ENCODE assay signal across 25 cellular contexts in the genomic region with DNA sequence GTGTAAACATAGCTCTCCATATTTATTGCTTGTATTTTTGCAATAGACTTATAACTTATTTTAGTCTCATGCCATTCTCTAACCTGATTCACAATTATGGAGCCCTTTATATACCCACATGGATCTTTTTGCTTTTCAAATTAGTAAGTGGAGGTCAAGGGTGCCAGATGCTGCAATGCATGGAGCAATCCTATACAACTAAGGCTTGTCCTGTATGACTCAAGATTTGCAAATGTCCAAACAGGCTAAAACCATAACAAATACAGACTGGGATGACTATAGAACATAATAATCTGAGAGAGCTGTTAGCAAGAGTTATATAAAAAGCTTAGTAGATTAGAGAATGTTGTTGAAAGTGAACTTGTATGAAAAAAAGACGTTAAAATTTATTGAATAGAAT.
DNase-seq lines count a peak whose midpoint lies in the region; TF ChIP-seq lines count a peak whose summit lies in the region.
"Had no signal": no experiment of that assay in that cellular context is flagged by ENCODE, and none has a peak within 500 bp of the region (broad histone marks: within the 10 kb centered on the region; RNA-seq: fewer than 3 reads in every experiment).

No MANE protein-coding gene starts in this region.

- no peak overlapping the region for H3K27ac ChIP-seq in GM23248
- H3K27ac ChIP-seq in mesenchymal stem cell (ENCODE audit: low read length, poor library complexity, severe bottlenecking), result no peak overlapping the region
- H3K27ac ChIP-seq in SK-N-SH (ENCODE audit: low read depth in 2 of 2, low read length in 1 of 2), result no peak overlapping the region
- H3K27ac ChIP-seq: ascending aorta, esophagus squamous epithelium, hepatocyte, HL-60, prostate gland, SK-N-MC, thoracic aorta had no signal

- H3K9ac ChIP-seq in GM23248, result no peak overlapping the region
- H3K9ac ChIP-seq in mesenchymal stem cell (ENCODE audit: low read length), result no peak overlapping the region
- no peak overlapping the region for H3K9ac ChIP-seq in SK-N-SH

- H3K79me2 ChIP-seq in GM23248 (ENCODE audit: insufficient read depth), result no peaks in the 10 kb centered on the region
- H3K79me2 ChIP-seq in SK-N-SH (ENCODE audit: insufficient read depth), result no peaks in the 10 kb centered on the region
- H3K79me2 ChIP-seq: hepatocyte had no signal

- H2AFZ ChIP-seq in GM23248, result no peak overlapping the region
- no peak overlapping the region for H2AFZ ChIP-seq in mesenchymal stem cell (ENCODE audit: low read depth, low read length)
- no peak overlapping the region for H2AFZ ChIP-seq in SK-N-SH (ENCODE audit: low read depth)
- H2AFZ ChIP-seq: hepatocyte had no signal

- no peak overlapping the region for H2BK120ac ChIP-seq in mesenchymal stem cell (ENCODE audit: low read depth, low read length)

- no peak for TF ChIP-seq RAD21 in SK-N-SH (IDR thresholded peaks at IDR 0.05; ENCODE audit: low read length)

- H3K27ac Mint-ChIP-seq in osteocyte (ENCODE audit: unreplicated experiment), result no peak overlapping the region
- H3K27ac Mint-ChIP-seq: activated CD4-positive, alpha-beta T cell treated with anti-CD3 and anti-CD28 coated beads, Interleukin-2, amount 10 ng/mL, durations not matched to agents 24 days and 14 days; activated CD8-positive, alpha-beta memory T cell treated with anti-CD3 and anti-CD28 coated beads, Interleukin-2, amount 10 ng/mL, durations not matched to agents 7 days and 5 days; CD8-positive, alpha-beta T cell; effector memory CD8-positive, alpha-beta T cell; stimulated activated effector memory CD8-positive, alpha-beta T cell treated with anti-CD3 and anti-CD28 coated beads, Interleukin-12 subunit alpha, Interleukin-12 subunit beta, amount 100 ng/mL, for 72 hours had no signal

- in situ Hi-C loops in GM23248 (cut with MboI), result no loop called here

- H2BK12ac ChIP-seq in mesenchymal stem cell (ENCODE audit: low read length in 2 of 2), result no peak overlapping the region

- H3K27me3 Mint-ChIP-seq in osteocyte (ENCODE audit: unreplicated experiment), result no peaks in the 10 kb centered on the region
- H3K27me3 Mint-ChIP-seq: activated CD4-positive, alpha-beta T cell treated with anti-CD3 and anti-CD28 coated beads, Interleukin-2, amount 10 ng/mL, durations not matched to agents 24 days and 14 days; activated CD8-positive, alpha-beta memory T cell treated with anti-CD3 and anti-CD28 coated beads, Interleukin-2, amount 10 ng/mL, durations not matched to agents 7 days and 5 days; effector memory CD8-positive, alpha-beta T cell had no signal

- CTCF ChIA-PET in SK-N-SH (lab: Yijun Ruan, JAX), result interaction anchor here (1.5 kb wide), 1 partner anchor 73 kb away, joined by 3 read pairs; no protein-coding TSS in a partner anchor

- H3K4me3 Mint-ChIP-seq in osteocyte (ENCODE audit: unreplicated experiment), result no peak overlapping the region
- H3K4me3 Mint-ChIP-seq: activated CD4-positive, alpha-beta T cell treated with anti-CD3 and anti-CD28 coated beads, Interleukin-2, amount 10 ng/mL, durations not matched to agents 24 days and 14 days; activated CD8-positive, alpha-beta memory T cell treated with anti-CD3 and anti-CD28 coated beads, Interleukin-2, amount 10 ng/mL, durations not matched to agents 7 days and 5 days; CD8-positive, alpha-beta T cell; effector memory CD8-positive, alpha-beta T cell; neural crest cell; stimulated activated effector memory CD8-positive, alpha-beta T cell treated with anti-CD3 and anti-CD28 coated beads, Interleukin-12 subunit alpha, Interleukin-12 subunit beta, amount 100 ng/mL, for 72 hours had no signal

- H3K4me2 ChIP-seq in GM23248 (ENCODE audit: unreplicated experiment), result no peak overlapping the region
- H3K4me2 ChIP-seq in mesenchymal stem cell (ENCODE audit: low read length, poor library complexity, severe bottlenecking), result no peak overlapping the region
- no peak overlapping the region for H3K4me2 ChIP-seq in SK-N-SH
- H3K4me2 ChIP-seq: hepatocyte had no signal

- H3K27me3 ChIP-seq in GM23248 (replicated peaks; ENCODE audit: insufficient read depth) (no peaks in the 10 kb centered on the region), mesenchymal stem cell (ENCODE audit: control insufficient read depth in 1 of 2, insufficient read depth in 1 of 2, low read length in 2 of 2) (no peaks in the 10 kb centered on the region), SK-N-SH (ENCODE audit: insufficient read depth) (no peaks in the 10 kb centered on the region)
- H3K27me3 ChIP-seq: ascending aorta, esophagus squamous epithelium, hepatocyte had no signal

- 7 to 21% methylated on average over 1 of the region's 1 CpG for WGBS in GM23248 (ENCODE audit: low coverage in 1 of 2, low lambda C conversion rate in 2 of 2, missing lambda C conversion rate in 2 of 2), 2 experiments
- WGBS in mesenchymal stem cell, result no CpG with 5 or more reads among the region's 1 CpG
- WGBS in SK-N-SH (ENCODE audit: low lambda C conversion rate), result 21% methylated on average over 1 of the region's 1 CpG

- DNase-seq in GM23248, result peak; percentile 32
- DNase-seq in NCI-H460 (ENCODE audit: extremely low read depth, low read depth), result peak; percentile 26
- DNase-seq in dedifferentiated amniotic fluid mesenchymal stem cell (ENCODE audit: extremely low spot score), result peak; percentile 24
- peak; percentile 89 for DNase-seq in mesenchymal stem cell
- DNase-seq in hypothalamus (lab: John Stamatoyannopoulos, UW), result no peak
- no peak for DNase-seq in COLO668 (lab: John Stamatoyannopoulos, UW; ENCODE audit: unreplicated experiment)
- no peak for DNase-seq in osteocyte (ENCODE audit: extremely low spot score, unreplicated experiment)
- no peak for DNase-seq in SK-N-SH
- DNase-seq: activated CD4-positive, alpha-beta T cell treated with anti-CD3 and anti-CD28 coated beads, Interleukin-2, amount 10 ng/mL, durations not matched to agents 24 days and 14 days; activated CD8-positive, alpha-beta memory T cell treated with anti-CD3 and anti-CD28 coated beads, Interleukin-2, amount 10 ng/mL, durations not matched to agents 7 days and 5 days; activated naive CD4-positive, alpha-beta T cell treated with anti-CD3 and anti-CD28 coated beads, Interleukin-2, amount 50 U/mL, for 16 hours; CD8-positive, alpha-beta T cell; effector memory CD8-positive, alpha-beta T cell; esophagus squamous epithelium; NCI-H1436; NCI-H526; stimulated activated CD4-positive, alpha-beta T cell treated with anti-CD3 and anti-CD28 coated beads, Interleukin-1b, Interleukin-23, amount 100 ng/mL, for 48 hours had no signal

- TF ChIP-seq EP300 in SK-N-SH (IDR thresholded peaks at IDR 0.05; ENCODE audit: borderline replicate concordance in 1 of 2, low read depth in 1 of 2, low read length in 1 of 2), result no peak

- H3F3A ChIP-seq in GM23248 (ENCODE audit: insufficient read depth) (no peaks in the 10 kb centered on the region), SK-N-SH (replicated peaks; ENCODE audit: insufficient read depth) (no peaks in the 10 kb centered on the region)

- TF ChIP-seq CTCF in osteocyte (IDR thresholded peaks at IDR 0.05), result no peak
- no peak for TF ChIP-seq CTCF in SK-N-SH (IDR thresholded peaks at IDR 0.05)

- H3K9me3 ChIP-seq in GM23248 (ENCODE audit: low read depth) (no peaks in the 10 kb centered on the region), mesenchymal stem cell (ENCODE audit: control insufficient read depth, low read length) (no peaks in the 10 kb centered on the region), SK-N-SH (no peaks in the 10 kb centered on the region)
- H3K9me3 ChIP-seq: ascending aorta, esophagus squamous epithelium, prostate gland, thoracic aorta had no signal

- H3K18ac ChIP-seq in mesenchymal stem cell (ENCODE audit: low read depth in 1 of 2, low read length in 2 of 2), result no peak overlapping the region

- POLR2A ChIA-PET in SK-N-SH (lab: Yijun Ruan, JAX), result no interaction called here

- H3K9me2 ChIP-seq in GM23248 (ENCODE audit: insufficient read depth), result no peaks in the 10 kb centered on the region
- H3K9me2 ChIP-seq in SK-N-SH, result no peaks in the 10 kb centered on the region

- no peak overlapping the region for H2AK5ac ChIP-seq in mesenchymal stem cell (ENCODE audit: low read length, severe bottlenecking)

- no peak overlapping the region for H3K14ac ChIP-seq in mesenchymal stem cell (ENCODE audit: low read length in 2 of 2)

- H3K23ac ChIP-seq in mesenchymal stem cell (ENCODE audit: low read length in 2 of 2), result no peak overlapping the region

- no peak overlapping the region for H4K91ac ChIP-seq in mesenchymal stem cell (ENCODE audit: low read length)

- no peaks in the 10 kb centered on the region for H3K4me1 ChIP-seq in GM23248 (ENCODE audit: insufficient read depth)
- no peaks in the 10 kb centered on the region for H3K4me1 ChIP-seq in mesenchymal stem cell (ENCODE audit: control insufficient read depth, insufficient read depth, low read depth, low read length)
- no peaks in the 10 kb centered on the region for H3K4me1 ChIP-seq in SK-N-SH (ENCODE audit: control insufficient read depth in 1 of 2, insufficient read depth in 2 of 2, low read depth in 1 of 2, low read length in 1 of 2)
- H3K4me1 ChIP-seq: ascending aorta, esophagus squamous epithelium, prostate gland had no signal

- no peak overlapping the region for H2BK15ac ChIP-seq in mesenchymal stem cell (ENCODE audit: low read depth, poor library complexity, severe bottlenecking)

- no peaks in the 10 kb centered on the region for H3K9me3 Mint-ChIP-seq in osteocyte (ENCODE audit: unreplicated experiment)
- H3K9me3 Mint-ChIP-seq: activated CD4-positive, alpha-beta T cell treated with anti-CD3 and anti-CD28 coated beads, Interleukin-2, amount 10 ng/mL, durations not matched to agents 24 days and 14 days; neural crest cell had no signal

- H2BK5ac ChIP-seq in mesenchymal stem cell (ENCODE audit: low read depth, low read length, poor library complexity, severe bottlenecking), result no peak overlapping the region

- H3K4me3 ChIP-seq in GM23248 (no peak overlapping the region), mesenchymal stem cell (ENCODE audit: insufficient read depth in 1 of 2, low read depth in 1 of 2, low read length in 2 of 2) (no peak overlapping the region), SK-N-SH (ENCODE audit: low read depth in 2 of 2, low read length in 1 of 2) (no peak overlapping the region)
- H3K4me3 ChIP-seq: ascending aorta, esophagus squamous epithelium, hepatocyte, prostate gland, SK-N-MC, thoracic aorta had no signal

- H4K20me1 ChIP-seq in GM23248 (ENCODE audit: insufficient read depth), result no peaks in the 10 kb centered on the region
- no peaks in the 10 kb centered on the region for H4K20me1 ChIP-seq in SK-N-SH (ENCODE audit: insufficient read depth)

- H3K4ac ChIP-seq in mesenchymal stem cell (ENCODE audit: low read depth in 1 of 2, low read length in 2 of 2), result no peak overlapping the region

- H3K36me3 Mint-ChIP-seq in osteocyte (ENCODE audit: unreplicated experiment), result no peaks in the 10 kb centered on the region
- H3K36me3 Mint-ChIP-seq: activated CD8-positive, alpha-beta memory T cell treated with anti-CD3 and anti-CD28 coated beads, Interleukin-2, amount 10 ng/mL, durations not matched to agents 7 days and 5 days; CD8-positive, alpha-beta T cell; stimulated activated effector memory CD8-positive, alpha-beta T cell treated with anti-CD3 and anti-CD28 coated beads, Interleukin-12 subunit alpha, Interleukin-12 subunit beta, amount 100 ng/mL, for 72 hours had no signal

- no peak overlapping the region for H4K8ac ChIP-seq in mesenchymal stem cell (ENCODE audit: low read length)

- H3K4me1 Mint-ChIP-seq in osteocyte (ENCODE audit: unreplicated experiment), result no peaks in the 10 kb centered on the region
- H3K4me1 Mint-ChIP-seq: activated CD4-positive, alpha-beta T cell treated with anti-CD3 and anti-CD28 coated beads, Interleukin-2, amount 10 ng/mL, durations not matched to agents 24 days and 14 days; activated CD8-positive, alpha-beta memory T cell treated with anti-CD3 and anti-CD28 coated beads, Interleukin-2, amount 10 ng/mL, durations not matched to agents 7 days and 5 days; neural crest cell; stimulated activated effector memory CD8-positive, alpha-beta T cell treated with anti-CD3 and anti-CD28 coated beads, Interleukin-12 subunit alpha, Interleukin-12 subunit beta, amount 100 ng/mL, for 72 hours had no signal

- H3K79me1 ChIP-seq in mesenchymal stem cell (replicated peaks; ENCODE audit: low read length, poor library complexity, severe bottlenecking), result no peaks in the 10 kb centered on the region

- H3K36me3 ChIP-seq in GM23248 (ENCODE audit: low read depth) (no peaks in the 10 kb centered on the region), mesenchymal stem cell (ENCODE audit: control insufficient read depth in 1 of 2, insufficient read depth in 2 of 2, low read depth in 1 of 2, low read length in 2 of 2) (no peaks in the 10 kb centered on the region), SK-N-SH (replicated peaks in 1 of 2; ENCODE audit: control insufficient read depth in 1 of 2, insufficient read depth in 2 of 2, low read length in 1 of 2) (no peaks in the 10 kb centered on the region)
- H3K36me3 ChIP-seq: ascending aorta, esophagus squamous epithelium, prostate gland, thoracic aorta had no signal

Comparison
In these comparisons a context has a peak if more than half of its experiments do, and no peak if none do; other contexts are left out.
1. DNase-seq: peak in GM23248 (single experiment), NCI-H460 (single experiment), dedifferentiated amniotic fluid mesenchymal stem cell (single experiment) and mesenchymal stem cell (single experiment); none in hypothalamus (0 of 51), COLO668 (single experiment), osteocyte (single experiment) and SK-N-SH (single experiment).